Comparison of ENCODE assay signal across 1 cellular context in the genomic region with DNA sequence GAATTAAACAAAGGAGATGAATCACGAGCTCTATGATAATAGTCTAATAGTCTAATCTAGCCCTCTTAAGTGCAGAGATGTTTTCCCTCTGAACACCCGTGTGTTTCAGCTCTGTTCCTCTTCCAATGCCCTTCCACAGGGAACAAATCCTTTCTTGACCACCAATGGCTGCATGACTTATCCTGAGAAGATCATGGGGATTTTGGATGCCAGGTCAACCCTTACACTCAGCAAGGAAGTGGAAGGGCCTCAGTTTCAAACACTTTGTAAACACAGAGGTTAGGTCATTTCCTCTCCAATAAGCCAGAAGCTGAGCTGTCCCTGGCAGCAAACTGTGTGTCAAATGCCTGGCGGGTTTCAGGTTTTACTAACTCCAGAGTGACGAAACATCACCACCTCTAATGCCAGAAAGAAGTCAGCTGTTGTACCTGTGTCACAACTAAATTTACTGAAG.
TF ChIP-seq lines count a peak whose summit lies in the region.

No MANE protein-coding gene starts in this region.

TF ChIP-seq in IMR-90, 13 proteins besides CTCF, POLR2A, EP300 and RAD21 (continued from another document):
- TF ChIP-seq, protein P1, sequence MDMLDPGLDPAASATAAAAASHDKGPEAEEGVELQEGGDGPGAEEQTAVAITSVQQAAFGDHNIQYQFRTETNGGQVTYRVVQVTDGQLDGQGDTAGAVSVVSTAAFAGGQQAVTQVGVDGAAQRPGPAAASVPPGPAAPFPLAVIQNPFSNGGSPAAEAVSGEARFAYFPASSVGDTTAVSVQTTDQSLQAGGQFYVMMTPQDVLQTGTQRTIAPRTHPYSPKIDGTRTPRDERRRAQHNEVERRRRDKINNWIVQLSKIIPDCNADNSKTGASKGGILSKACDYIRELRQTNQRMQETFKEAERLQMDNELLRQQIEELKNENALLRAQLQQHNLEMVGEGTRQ (IDR thresholded peaks at IDR 0.05; ENCODE audit: low read depth, low read length) = 0 out of 2 replicates have a peak, but pooled peaks have one; percentile 17
- TF ChIP-seq SMC3 (IDR thresholded peaks at IDR 0.05; ENCODE audit: low read depth, low read length) (no peak), NFE2L2 (IDR thresholded peaks at IDR 0.05; ENCODE audit: low read depth, low read length) (no peak), MAFK (IDR thresholded peaks at IDR 0.05; ENCODE audit: low read depth, low read length) (peak; percentile 35; the same call in 1 of the 2 replicates), CHD1 (IDR thresholded peaks at IDR 0.05; ENCODE audit: low read depth, low read length) (no peak), RFX5 (IDR thresholded peaks at IDR 0.05; ENCODE audit: low read depth, low read length) (no peak), MAZ (IDR thresholded peaks at IDR 0.05; ENCODE audit: borderline replicate concordance, low read depth, low read length) (no peak)
